In the genomic region with DNA sequence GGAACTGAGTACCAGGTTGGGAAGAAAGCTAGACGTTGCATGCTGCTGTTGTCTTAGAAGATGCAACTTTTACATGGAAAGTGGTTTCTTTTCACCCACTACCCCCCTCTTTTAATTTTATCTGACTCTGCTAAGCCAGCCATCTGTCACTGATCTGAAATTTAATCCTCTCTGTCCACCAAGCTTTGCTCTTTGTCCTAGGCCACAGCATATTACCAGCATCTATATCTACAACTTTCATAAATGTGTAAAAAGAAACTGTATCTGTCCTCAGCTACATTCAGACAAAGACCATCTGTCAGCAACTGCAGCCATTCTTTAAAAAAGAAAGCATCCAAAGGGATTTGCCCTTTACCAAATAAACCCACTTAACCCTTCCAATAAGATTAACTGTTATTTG, we compare ENCODE assay signal across 17 cellular contexts.
DNase-seq lines count a peak whose midpoint lies in the region; ATAC-seq and TF ChIP-seq lines count a peak whose summit lies in the region.
"Had no signal": no experiment of that assay in that cellular context is flagged by ENCODE, and none has a peak within 500 bp of the region (broad histone marks: within the 10 kb centered on the region; RNA-seq: fewer than 3 reads in every experiment).

No MANE protein-coding gene starts in this region.

- H3K9me3 Mint-ChIP-seq in neural progenitor cell: no peaks in the 10 kb centered on the region
- H3K9me3 Mint-ChIP-seq: HFFc6 had no signal

- TF ChIP-seq CTCF in KMS-11 (conservative IDR thresholded peaks at IDR 0.05; ENCODE audit: low read depth, low read length): no peak
- no peak for TF ChIP-seq CTCF in neural progenitor cell (IDR thresholded peaks at IDR 0.05)
- no peak for TF ChIP-seq CTCF in psoas muscle (IDR thresholded peaks at IDR 0.05)

- peak overlapping the region; percentile 15; the same call in 1 of the 2 replicates for H3K27ac ChIP-seq in KMS-11
- no peak overlapping the region for H3K27ac ChIP-seq in neural progenitor cell
- H3K27ac ChIP-seq in psoas muscle: no peak overlapping the region

- H3F3A ChIP-seq in neural progenitor cell (ENCODE audit: low read depth): no peaks in the 10 kb centered on the region

- no peaks in the 10 kb centered on the region for H3K27me3 Mint-ChIP-seq in neural progenitor cell (ENCODE audit: insufficient read depth, low read depth)
- H3K27me3 Mint-ChIP-seq: CD8-positive, alpha-beta memory T cell had no signal

- H4K20me1 ChIP-seq in KMS-11 (ENCODE audit: insufficient read depth) (no peaks in the 10 kb centered on the region), neural progenitor cell (ENCODE audit: low read depth) (no peaks in the 10 kb centered on the region)

- no peaks in the 10 kb centered on the region for H3K36me3 Mint-ChIP-seq in neural progenitor cell
- H3K36me3 Mint-ChIP-seq: CD8-positive, alpha-beta memory T cell had no signal

- H3K79me2 ChIP-seq in KMS-11 (ENCODE audit: insufficient read depth, low read depth): no peaks in the 10 kb centered on the region
- H3K79me2 ChIP-seq in neural progenitor cell (ENCODE audit: low read depth): no peaks in the 10 kb centered on the region

- H3K27me3 ChIP-seq in KMS-11 (ENCODE audit: insufficient read depth, low read depth) (no peaks in the 10 kb centered on the region), neural progenitor cell (no peaks in the 10 kb centered on the region), psoas muscle (ENCODE audit: insufficient read depth in 3 of 3, low read length in 2 of 3) (no peaks in the 10 kb centered on the region)

- no peak overlapping the region for H2AFZ ChIP-seq in KMS-11 (ENCODE audit: low read depth)
- H2AFZ ChIP-seq in neural progenitor cell (replicated peaks): no peak overlapping the region

- H3K36me3 ChIP-seq in KMS-11 (ENCODE audit: insufficient read depth) (no peaks in the 10 kb centered on the region), neural progenitor cell (no peaks in the 10 kb centered on the region), psoas muscle (ENCODE audit: insufficient read depth in 1 of 2, low read depth in 1 of 2) (no peaks in the 10 kb centered on the region)

- H3K9me3 ChIP-seq in neural progenitor cell (ENCODE audit: low read depth) (no peaks in the 10 kb centered on the region), psoas muscle (no peaks in the 10 kb centered on the region)

- DNase-seq in DMS 273 treated with DMSO at 0.1 percent for 48 hours (lab: John Stamatoyannopoulos, UW) (peak; percentile 85), SK-N-DZ (ENCODE audit: low spot score) (peak; percentile 71), neural progenitor cell (ENCODE audit: low spot score) (no peak), psoas muscle (no peak)
- no peak for DNase-seq in effector CD8-positive, alpha-beta T cell (lab: John Stamatoyannopoulos, UW)
- DNase-seq: ACHN; C1 segment of cervical spinal cord; CD8-positive, alpha-beta memory T cell; DMS79; HFFc6; KBM-7; NCI-H1417; NCI-H187 treated with DMSO at 0.1 percent for 48 hours; SHP77 treated with DMSO at 0.1 percent for 48 hours had no signal

- WGBS in psoas muscle, 3 donors: 22 to 25% (median 24%) methylated on average over 1 of the region's 1 CpG

- peak overlapping the region; percentile 24; the same call in 1 of the 2 replicates for H3K4me2 ChIP-seq in KMS-11
- H3K4me2 ChIP-seq in neural progenitor cell: peak overlapping the region; percentile 4

- H3K4me3 ChIP-seq in KMS-11 (IDR thresholded peaks at IDR 0.05; ENCODE audit: insufficient read depth, low read depth, low read length): no peak overlapping the region
- H3K4me3 ChIP-seq in neural progenitor cell: no peak overlapping the region
- H3K4me3 ChIP-seq in psoas muscle: no peak overlapping the region

- H3K4me1 Mint-ChIP-seq in neural progenitor cell: peaks cover 23% of the 10 kb centered on the region
- H3K4me1 Mint-ChIP-seq: CD8-positive, alpha-beta memory T cell had no signal

- H3K27ac Mint-ChIP-seq in neural progenitor cell: no peak overlapping the region
- H3K27ac Mint-ChIP-seq: CD8-positive, alpha-beta memory T cell; HFFc6 had no signal

- no peak for ATAC-seq in psoas muscle
- ATAC-seq in GM19467 (IDR thresholded peaks at IDR 0.05; ENCODE audit: unreplicated experiment): no peak
- ATAC-seq: HepG2 had no signal

- H3K4me3 Mint-ChIP-seq in neural progenitor cell: no peak overlapping the region
- H3K4me3 Mint-ChIP-seq: CD8-positive, alpha-beta memory T cell; HFFc6 had no signal

- intact Hi-C loops in psoas muscle (cut with DNase I): no loop called here

- H3K9ac ChIP-seq in KMS-11 (no peak overlapping the region), neural progenitor cell (no peak overlapping the region)

- H3K4me1 ChIP-seq in KMS-11 (ENCODE audit: low read depth, poor library complexity, severe bottlenecking) (peaks cover 48% of the 10 kb centered on the region), neural progenitor cell (peaks cover 60% of the 10 kb centered on the region), psoas muscle (no peaks in the 10 kb centered on the region)

Comparison
In these comparisons a context has a peak if more than half of its experiments do, and no peak if none do; other contexts are left out.
1. DNase-seq: peak in DMS 273 treated with DMSO at 0.1 percent for 48 hours (single experiment) and SK-N-DZ (single experiment); none in neural progenitor cell (single experiment), psoas muscle (0 of 2) and effector CD8-positive, alpha-beta T cell (single experiment).